In the genomic region with DNA sequence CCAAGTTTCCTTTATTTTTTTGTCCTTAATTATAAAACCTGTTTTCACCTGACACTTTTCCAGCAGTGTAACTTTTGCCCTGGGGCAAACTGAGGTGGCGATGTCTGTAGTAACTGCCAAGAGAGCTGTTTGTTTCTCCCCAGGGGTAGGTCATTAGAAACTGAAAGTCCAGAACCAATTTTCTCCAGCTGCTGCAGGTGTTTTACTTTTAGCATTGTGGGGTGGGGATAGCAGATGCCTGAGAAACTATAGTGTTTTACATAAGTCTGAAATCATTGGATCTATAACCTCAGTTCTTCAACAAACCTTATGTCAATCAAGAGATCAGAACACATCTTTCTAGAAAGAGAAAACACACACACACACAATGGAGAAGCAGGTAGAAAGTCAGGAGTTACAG, we compare ENCODE assay signal across 8 cellular contexts.
DNase-seq lines count a peak whose midpoint lies in the region; ATAC-seq and TF ChIP-seq lines count a peak whose summit lies in the region.
"Had no signal": no experiment of that assay in that cellular context is flagged by ENCODE, and none has a peak within 500 bp of the region (broad histone marks: within the 10 kb centered on the region; RNA-seq: fewer than 3 reads in every experiment).

No MANE protein-coding gene starts in this region.

- no peaks in the 10 kb centered on the region for H3K9me3 ChIP-seq in stomach

- intact Hi-C loops in stomach (cut with DNase I; ENCODE audit: low total_unique reads), result no loop called here

- H3K27ac ChIP-seq in foreskin keratinocyte (no peak overlapping the region), stomach (no peak overlapping the region)

- no peaks in the 10 kb centered on the region for H3K4me1 Mint-ChIP-seq in activated T-cell treated with anti-CD3 and anti-CD28 coated beads, Interleukin-2, amount 50 U/mL, for 72 hours (ENCODE audit: low read depth)
- no peaks in the 10 kb centered on the region for H3K4me1 Mint-ChIP-seq in stimulated activated memory B cell treated with anti-CD40 and anti-IgM and Interleukin-4, amounts not matched to agents 10 μg/mL and 1 μg/mL and 100 μg/mL, for 72 hours

- no peak for TF ChIP-seq POLR2A in stomach (IDR thresholded peaks at IDR 0.05)

- no peak overlapping the region for H3K27ac Mint-ChIP-seq in activated T-cell treated with anti-CD3 and anti-CD28 coated beads, Interleukin-2, amount 50 U/mL, for 72 hours
- H3K27ac Mint-ChIP-seq in stimulated activated memory B cell treated with anti-CD40 and anti-IgM and Interleukin-4, amounts not matched to agents 10 μg/mL and 1 μg/mL and 100 μg/mL, for 72 hours, result no peak overlapping the region

- no peaks in the 10 kb centered on the region for H3K36me3 ChIP-seq in stomach

- H3K27me3 Mint-ChIP-seq in activated T-cell treated with anti-CD3 and anti-CD28 coated beads, Interleukin-2, amount 50 U/mL, for 72 hours (ENCODE audit: low read depth), result peaks cover 13% of the 10 kb centered on the region
- peaks cover under 1% of the 10 kb centered on the region for H3K27me3 Mint-ChIP-seq in stimulated activated memory B cell treated with anti-CD40 and anti-IgM and Interleukin-4, amounts not matched to agents 10 μg/mL and 1 μg/mL and 100 μg/mL, for 72 hours

- TF ChIP-seq EP300 in stomach (IDR thresholded peaks at IDR 0.05), result no peak

- no peaks in the 10 kb centered on the region for H3K9me3 Mint-ChIP-seq in activated T-cell treated with anti-CD3 and anti-CD28 coated beads, Interleukin-2, amount 50 U/mL, for 72 hours
- peaks cover 3% of the 10 kb centered on the region for H3K9me3 Mint-ChIP-seq in stimulated activated memory B cell treated with anti-CD40 and anti-IgM and Interleukin-4, amounts not matched to agents 10 μg/mL and 1 μg/mL and 100 μg/mL, for 72 hours

- no peak overlapping the region for H3K4me3 Mint-ChIP-seq in activated T-cell treated with anti-CD3 and anti-CD28 coated beads, Interleukin-2, amount 50 U/mL, for 72 hours
- H3K4me3 Mint-ChIP-seq in stimulated activated memory B cell treated with anti-CD40 and anti-IgM and Interleukin-4, amounts not matched to agents 10 μg/mL and 1 μg/mL and 100 μg/mL, for 72 hours, result no peak overlapping the region

- H3K4me1 ChIP-seq in foreskin keratinocyte, result peaks cover 23% of the 10 kb centered on the region
- H3K4me1 ChIP-seq in stomach, result no peaks in the 10 kb centered on the region

- H3K27me3 ChIP-seq in foreskin keratinocyte, result no peaks in the 10 kb centered on the region
- no peaks in the 10 kb centered on the region for H3K27me3 ChIP-seq in stomach

- DNase-seq in NCI-H1105 (lab: John Stamatoyannopoulos, UW) (peak; percentile 32), foreskin keratinocyte (peak in 1 of 2 donors; percentile 29), stomach (no peak)
- DNase-seq in activated T-cell treated with anti-CD3 and anti-CD28 coated beads, Interleukin-2, amount 50 U/mL, for 72 hours, result no peak
- DNase-seq: mesenchymal stem cell had no signal

- ATAC-seq in GM19025 (IDR thresholded peaks at IDR 0.05; ENCODE audit: low read depth, unreplicated experiment) (peak; percentile 72), HG02571 (IDR thresholded peaks at IDR 0.05; ENCODE audit: unreplicated experiment) (peak; percentile 83), foreskin keratinocyte (peak; percentile 26)
- ATAC-seq in activated T-cell treated with anti-CD3 and anti-CD28 coated beads, Interleukin-2, amount 50 U/mL, for 72 hours (replicated peaks in 1 of 2), result no peak
- no peak for ATAC-seq in stimulated activated memory B cell treated with anti-CD40 and anti-IgM and Interleukin-4, amounts not matched to agents 10 μg/mL and 1 μg/mL and 100 μg/mL, for 72 hours

- no peak for TF ChIP-seq CTCF in foreskin keratinocyte (conservative IDR thresholded peaks at IDR 0.05)
- no peak for TF ChIP-seq CTCF in stomach (IDR thresholded peaks at IDR 0.05)

- no peaks in the 10 kb centered on the region for H3K36me3 Mint-ChIP-seq in activated T-cell treated with anti-CD3 and anti-CD28 coated beads, Interleukin-2, amount 50 U/mL, for 72 hours (ENCODE audit: insufficient read depth in 2 of 2)
- H3K36me3 Mint-ChIP-seq in stimulated activated memory B cell treated with anti-CD40 and anti-IgM and Interleukin-4, amounts not matched to agents 10 μg/mL and 1 μg/mL and 100 μg/mL, for 72 hours, result no peaks in the 10 kb centered on the region

- WGBS in stomach, 5 donors, result 33 to 63% (median 45%) methylated on average over 1 of the region's 1 CpG

- no peak overlapping the region for H3K4me3 ChIP-seq in stomach

Comparison
In these comparisons a context has a peak if more than half of its experiments do, and no peak if none do; other contexts are left out.
1. ATAC-seq: peak in GM19025 (single experiment), HG02571 (single experiment) and foreskin keratinocyte (single experiment); none in activated T-cell treated with anti-CD3 and anti-CD28 coated beads, Interleukin-2, amount 50 U/mL, for 72 hours (0 of 2) and stimulated activated memory B cell treated with anti-CD40 and anti-IgM and Interleukin-4, amounts not matched to agents 10 μg/mL and 1 μg/mL and 100 μg/mL, for 72 hours (single experiment).